ENCODE assay signal across 7 cellular contexts in genomic region chr7:135012229-135012628, GRCh38.
"Had no signal": no experiment of that assay in that cellular context is flagged by ENCODE, and none has a peak within 500 bp of the region (broad histone marks: within the 10 kb centered on the region; RNA-seq: fewer than 3 reads in every experiment).

No MANE protein-coding gene starts in this region.

- ATAC-seq: HepG2, K562 had no signal

- H3K27ac Mint-ChIP-seq: IgD-negative memory B cell had no signal

- DNase-seq: IMR-90, KBM-7, KG1 had no signal

- H3K4me1 Mint-ChIP-seq: IgD-negative memory B cell had no signal

- H3K4me3 ChIP-seq: K562 had no signal

- H3K27ac ChIP-seq: HL-60 had no signal

- H3K4me3 Mint-ChIP-seq: IgD-negative memory B cell had no signal
